Comparison of ENCODE assay signal across 22 cellular contexts in the genomic region with DNA sequence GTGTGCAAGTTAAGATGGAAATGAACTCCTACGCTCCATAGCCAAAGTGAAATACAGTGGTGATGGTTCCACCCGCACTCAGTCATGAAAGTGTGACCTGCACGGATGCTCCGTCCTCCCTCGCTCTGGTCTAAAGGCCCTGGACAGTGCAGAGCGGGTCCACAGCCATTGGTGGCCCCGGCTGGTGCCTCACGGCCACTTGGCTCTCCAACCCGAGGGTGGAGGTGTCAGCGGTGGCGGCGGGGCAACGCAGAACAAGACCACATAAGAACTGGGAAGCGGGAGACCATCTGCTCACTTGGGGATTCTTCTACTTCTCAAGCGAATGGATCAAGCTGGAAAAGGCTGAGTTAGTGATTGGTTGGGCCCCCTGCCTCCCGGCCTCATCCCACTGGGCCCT.
"Had no signal": no experiment of that assay in that cellular context is flagged by ENCODE, and none has a peak within 500 bp of the region (broad histone marks: within the 10 kb centered on the region; RNA-seq: fewer than 3 reads in every experiment).

No MANE protein-coding gene starts in this region.

- DNase-seq: colonic mucosa; cortex of kidney; dermis blood vessel endothelial cell; dorsolateral prefrontal cortex; effector CD4-positive, alpha-beta T cell; effector CD8-positive, alpha-beta T cell; effector memory CD4-positive, alpha-beta T cell; effector memory CD8-positive, alpha-beta T cell; endodermal cell; erythroblast; esophagus squamous epithelium; foreskin keratinocyte; foreskin melanocyte; gastrocnemius medialis; glutamatergic neuron; heart left ventricle; heart right ventricle had no signal

- H3K4me1 ChIP-seq: colonic mucosa, esophagus squamous epithelium, foreskin keratinocyte had no signal

- H3K27ac ChIP-seq: colonic mucosa, coronary artery, dorsolateral prefrontal cortex, epithelial cell of prostate, esophagus muscularis mucosa, esophagus squamous epithelium, foreskin keratinocyte, gastrocnemius medialis, gastroesophageal sphincter, heart left ventricle, heart right ventricle had no signal

- ATAC-seq: effector memory CD8-positive, alpha-beta T cell; esophagus mucosa; foreskin keratinocyte; gastrocnemius medialis; gastroesophageal sphincter; heart left ventricle; heart right ventricle had no signal

- H3K4me3 ChIP-seq: colonic mucosa, coronary artery, dorsolateral prefrontal cortex, esophagus muscularis mucosa, esophagus squamous epithelium, gastrocnemius medialis, gastroesophageal sphincter, heart left ventricle, heart right ventricle had no signal

- H3K9me3 ChIP-seq: colonic mucosa, esophagus muscularis mucosa, esophagus squamous epithelium, gastrocnemius medialis, gastroesophageal sphincter, heart left ventricle, heart right ventricle had no signal

- H3K36me3 ChIP-seq: colonic mucosa, gastrocnemius medialis had no signal

- H3K27me3 ChIP-seq: colonic mucosa, dorsolateral prefrontal cortex, esophagus muscularis mucosa, esophagus squamous epithelium, foreskin keratinocyte, gastrocnemius medialis, gastroesophageal sphincter, heart left ventricle, heart right ventricle had no signal
